ENCODE assay signal across 12 cellular contexts in the genomic region with DNA sequence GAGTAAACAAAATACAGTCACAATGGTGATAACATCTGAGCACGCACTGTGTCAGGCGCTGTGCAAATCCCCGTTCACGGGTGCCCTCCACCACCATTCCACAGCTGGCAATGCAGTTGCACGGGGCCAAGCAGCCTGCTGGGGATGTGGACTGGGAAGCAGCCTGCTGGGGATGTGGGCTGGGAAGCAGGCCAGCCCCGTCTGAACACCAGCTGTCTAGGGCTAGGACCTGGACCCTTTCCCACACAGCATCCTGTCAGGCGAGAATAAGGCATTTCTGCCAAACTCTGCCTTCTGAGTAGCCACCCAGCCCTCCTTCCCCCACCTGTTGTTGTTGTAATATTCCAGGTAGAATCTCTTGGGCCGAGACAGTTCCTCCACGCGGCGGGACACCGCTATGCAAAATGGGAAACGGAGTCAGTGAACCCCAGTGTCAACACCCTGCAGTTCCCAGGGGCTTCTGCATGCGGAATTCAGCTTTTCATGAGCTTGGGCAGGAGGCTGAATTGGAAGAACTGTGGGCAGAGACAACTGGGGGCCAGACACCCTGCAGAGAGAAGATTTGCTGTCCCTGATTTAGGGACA. TPM values are rescaled to one million over a fixed set of nuclear protein-coding genes. Genes with fewer than 3 reads are reported as not detected.
DNase-seq lines count a peak whose midpoint lies in the region; ATAC-seq and TF ChIP-seq lines count a peak whose summit lies in the region.
"Had no signal": no experiment of that assay in that cellular context is flagged by ENCODE, and none has a peak within 500 bp of the region (broad histone marks: within the 10 kb centered on the region; RNA-seq: fewer than 3 reads in every experiment).

No MANE protein-coding gene starts in this region.

- H3K4me3 Mint-ChIP-seq in type B pancreatic cell, result no peak overlapping the region
- H3K4me3 Mint-ChIP-seq: naive B cell had no signal

- no peak for TF ChIP-seq EP300 in transverse colon (IDR thresholded peaks at IDR 0.05; ENCODE audit: low read depth)

- H3K9me3 ChIP-seq in left ventricle myocardium inferior (replicated peaks) (no peaks in the 10 kb centered on the region), transverse colon (no peaks in the 10 kb centered on the region)

- no peaks in the 10 kb centered on the region for H3K9me3 Mint-ChIP-seq in type B pancreatic cell

- peaks cover 7% of the 10 kb centered on the region for H3K4me1 Mint-ChIP-seq in type B pancreatic cell (ENCODE audit: unreplicated experiment)
- H3K4me1 Mint-ChIP-seq: naive B cell had no signal

- TF ChIP-seq POLR2A in transverse colon (IDR thresholded peaks at IDR 0.05), result no peak

- no peaks in the 10 kb centered on the region for H3K36me3 Mint-ChIP-seq in type B pancreatic cell

- H3K4me3 ChIP-seq in astrocyte of the cerebellum (ENCODE audit: low read depth, low read length) (no peak overlapping the region), left ventricle myocardium inferior (no peak overlapping the region), transverse colon (no peak overlapping the region)
- H3K4me3 ChIP-seq: cardiac muscle cell had no signal

- no peak for ATAC-seq in HG03565 (IDR thresholded peaks at IDR 0.05; ENCODE audit: unreplicated experiment)

- no peak overlapping the region for H3K27ac Mint-ChIP-seq in type B pancreatic cell
- H3K27ac Mint-ChIP-seq: naive B cell had no signal

- DNase-seq in activated CD8-positive, alpha-beta memory T cell treated with anti-CD3 and anti-CD28 coated beads for 24 hours, result peak; percentile 40
- DNase-seq in activated CD8-positive, alpha-beta memory T cell treated with anti-CD3 and anti-CD28 coated beads, Interleukin-2, amount 50 U/mL, for 48 hours, result no peak
- DNase-seq in astrocyte of the cerebellum (ENCODE audit: low read depth) (peak; percentile 86), left ventricle myocardium inferior (peak; percentile 74), type B pancreatic cell (ENCODE audit: extremely low spot score, unreplicated experiment) (peak; percentile 65), D341Med (ENCODE audit: low spot score) (no peak), transverse colon (no peak)
- DNase-seq: AML-193, naive B cell, NCI-H146 had no signal

- TF ChIP-seq CTCF in astrocyte of the cerebellum (IDR thresholded peaks at IDR 0.05; ENCODE audit: low read depth, low read length, missing control alignments) (no peak), left ventricle myocardium inferior (IDR thresholded peaks at IDR 0.05; ENCODE audit: borderline replicate concordance) (no peak), type B pancreatic cell (conservative IDR thresholded peaks at IDR 0.05) (no peak), transverse colon (IDR thresholded peaks at IDR 0.05) (no peak)

- H3K27ac ChIP-seq in left ventricle myocardium inferior (replicated peaks), result peak overlapping the region; percentile 39
- no peak overlapping the region for H3K27ac ChIP-seq in transverse colon
- H3K27ac ChIP-seq: cardiac muscle cell had no signal

- no peaks in the 10 kb centered on the region for H3K36me3 ChIP-seq in left ventricle myocardium inferior
- no peaks in the 10 kb centered on the region for H3K36me3 ChIP-seq in transverse colon
- H3K36me3 ChIP-seq: cardiac muscle cell had no signal

- H3K27me3 ChIP-seq in left ventricle myocardium inferior (ENCODE audit: low read depth), result peaks cover 83% of the 10 kb centered on the region
- H3K27me3 ChIP-seq in transverse colon, result peaks cover 35% of the 10 kb centered on the region
- H3K27me3 ChIP-seq: cardiac muscle cell had no signal

- H3K4me1 ChIP-seq in left ventricle myocardium inferior (peaks cover 20% of the 10 kb centered on the region), transverse colon (no peaks in the 10 kb centered on the region)

- WGBS in transverse colon (ENCODE audit: low coverage in 1 of 2), 2 donors, result 48 to 100% methylated on average over 2 to 14 of the region's 14 CpGs

- in situ Hi-C loops in astrocyte of the cerebellum (cut with HindIII; ENCODE audit: low sequenced_read_pairs) (no loop called here), transverse colon (cut with MboI; ENCODE audit: low pct_ligation_motif_present in 1 of 4, low pct_unique_long_range_greater_than_20kb in 1 of 4, low sequenced_read_pairs in 3 of 4) (no loop called here)

- peaks cover 15% of the 10 kb centered on the region for H3K27me3 Mint-ChIP-seq in type B pancreatic cell

- intact Hi-C loops in left ventricle myocardium inferior (cut with micrococcal nuclease) (no loop called here), transverse colon (cut with DNase I; ENCODE audit: low total_unique reads) (loop anchor here (10.0 kb wide), 1 partner anchor 112 kb away; no protein-coding TSS in a partner anchor)

RNA-seq across cellular contexts. Expression of gene MIER2, which starts 27.8 kb away (rescaled TPM):
- 15.9 TPM for total RNA-seq in left ventricle myocardium inferior
- total RNA-seq in type B pancreatic cell (ENCODE audit: low replicate concordance), result 42.3 and 43.3 TPM in 2 replicates
- total RNA-seq in transverse colon, result 10 to 100 TPM in 3 of 4 donors, 1 to 10 TPM in 1; 8.2 to 41.1 (median 16.7) TPM

RNA-seq across cellular contexts. Expression of gene C2CD4C, which starts 36.5 kb away (rescaled TPM):
- 0.63 TPM for total RNA-seq in left ventricle myocardium inferior
- 6.0 and 7.2 TPM in 2 replicates for total RNA-seq in type B pancreatic cell (ENCODE audit: low replicate concordance)
- under 1 TPM in 2 of 4 donors, not detected in 2; 0.55 to 0.79 TPM for total RNA-seq in transverse colon

Comparison
In these comparisons a context has a peak if more than half of its experiments do, and no peak if none do; other contexts are left out.
1. DNase-seq: peak in activated CD8-positive, alpha-beta memory T cell treated with anti-CD3 and anti-CD28 coated beads for 24 hours (single experiment), astrocyte of the cerebellum (single experiment), left ventricle myocardium inferior (single experiment) and type B pancreatic cell (single experiment); none in activated CD8-positive, alpha-beta memory T cell treated with anti-CD3 and anti-CD28 coated beads, Interleukin-2, amount 50 U/mL, for 48 hours (single experiment), D341Med (single experiment) and transverse colon (single experiment).